Comparison of ENCODE assay signal across 14 cellular contexts in the genomic region with DNA sequence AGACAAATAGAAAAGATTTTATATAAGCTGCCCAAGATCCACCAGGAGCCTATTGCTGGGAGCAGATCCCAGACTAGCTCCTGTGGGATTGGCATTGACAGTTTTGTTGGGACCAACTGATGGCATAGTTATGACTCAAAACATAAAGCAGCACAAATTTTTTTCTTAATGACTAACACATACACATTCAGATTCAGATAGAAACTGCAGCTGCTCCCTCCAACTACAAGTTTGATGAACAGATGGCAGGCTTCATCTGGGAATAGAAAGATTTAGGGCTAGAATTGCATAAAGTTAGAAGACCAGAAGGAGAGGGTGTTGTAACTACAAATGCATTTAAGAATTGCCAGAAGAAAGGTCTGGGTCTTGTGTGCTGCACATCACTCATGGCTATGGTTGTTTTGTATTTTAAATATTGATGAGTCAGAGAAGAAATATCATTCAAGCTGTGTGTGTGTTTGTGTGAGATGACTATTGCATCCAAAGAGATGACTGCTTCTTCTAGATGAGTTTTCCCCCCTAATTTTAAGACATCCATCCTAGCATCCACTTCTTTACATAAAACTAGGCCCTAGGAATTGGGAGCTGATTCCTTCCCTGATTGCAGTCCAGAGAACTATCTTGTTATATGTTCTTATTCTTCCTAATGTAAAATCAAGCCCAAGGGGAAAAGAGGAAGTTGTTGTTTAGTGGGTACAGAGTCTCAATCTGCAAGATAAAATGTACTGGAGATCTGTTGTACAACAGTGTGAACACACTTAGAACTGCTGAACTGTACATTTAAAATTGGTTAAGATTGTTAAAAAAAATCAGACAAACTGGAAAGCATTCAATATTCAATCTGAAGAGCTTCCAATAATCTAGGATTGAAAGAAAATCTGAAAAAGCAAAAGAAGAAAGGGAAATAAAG.
A peak's percentile ranks its signal among the peaks of the same experiment; 100 is the strongest.
DNase-seq lines count a peak whose midpoint lies in the region; ATAC-seq and TF ChIP-seq lines count a peak whose summit lies in the region.
"Had no signal": no experiment of that assay in that cellular context is flagged by ENCODE, and none has a peak within 500 bp of the region (broad histone marks: within the 10 kb centered on the region; RNA-seq: fewer than 3 reads in every experiment).

No MANE protein-coding gene starts in this region.

- CTCF ChIA-PET in activated CD8-positive, alpha-beta T cell treated with anti-CD3 and anti-CD28 coated beads, Interleukin-2, amount 10 ng/mL, durations not matched to agents 7 days and 5 days (lab: Charles Lee): no interaction called here

- no peak overlapping the region for H3K4me3 ChIP-seq in brain microvascular endothelial cell (ENCODE audit: low read depth, low read length)
- H3K4me3 ChIP-seq: tibial artery had no signal

- H3K36me3 ChIP-seq in brain microvascular endothelial cell (replicated peaks): no peaks in the 10 kb centered on the region
- H3K36me3 ChIP-seq: tibial artery had no signal

- no peak overlapping the region for H3K27ac Mint-ChIP-seq in activated CD8-positive, alpha-beta T cell treated with anti-CD3 and anti-CD28 coated beads, Interleukin-2, amount 10 ng/mL, durations not matched to agents 7 days and 5 days
- H3K27ac Mint-ChIP-seq: activated CD4-positive, alpha-beta memory T cell treated with anti-CD3 and anti-CD28 coated beads for 36 hours; activated naive CD4-positive, alpha-beta T cell treated with anti-CD3 and anti-CD28 coated beads, Interleukin-2, amount 10 ng/mL, durations not matched to agents 7 days and 5 days had no signal

- TF ChIP-seq CTCF in brain microvascular endothelial cell (IDR thresholded peaks at IDR 0.05; ENCODE audit: low read depth, low read length, missing control alignments): no peak

- POLR2A ChIA-PET in activated CD8-positive, alpha-beta T cell treated with anti-CD3 and anti-CD28 coated beads, Interleukin-2, amount 10 ng/mL, durations not matched to agents 7 days and 5 days (lab: Charles Lee): no interaction called here

- H3K4me1 Mint-ChIP-seq in activated CD8-positive, alpha-beta T cell treated with anti-CD3 and anti-CD28 coated beads, Interleukin-2, amount 10 ng/mL, durations not matched to agents 7 days and 5 days (ENCODE audit: low read depth): no peaks in the 10 kb centered on the region
- H3K4me1 Mint-ChIP-seq: activated naive CD4-positive, alpha-beta T cell treated with anti-CD3 and anti-CD28 coated beads, Interleukin-2, amount 10 ng/mL, durations not matched to agents 7 days and 5 days; central memory CD8-positive, alpha-beta T cell had no signal

- no peak overlapping the region for H3K27ac ChIP-seq in brain microvascular endothelial cell
- H3K27ac ChIP-seq: tibial artery had no signal

- peak; percentile 35 for DNase-seq in Ammon's horn (ENCODE audit: low spot score)
- DNase-seq in brain microvascular endothelial cell: peak; percentile 4
- no peak for DNase-seq in activated CD4-positive, CD25-positive, alpha-beta regulatory T cell treated with anti-CD3 and anti-CD28 coated beads, Interleukin-2, amount 50 U/mL, for 72 hours
- no peak for DNase-seq in activated CD8-positive, alpha-beta T cell treated with anti-CD3 and anti-CD28 coated beads, Interleukin-2, amount 10 ng/mL, durations not matched to agents 7 days and 5 days
- DNase-seq in germinal center (ENCODE audit: low spot score): no peak
- DNase-seq: 8988T; activated CD4-positive, alpha-beta memory T cell treated with anti-CD3 and anti-CD28 coated beads for 36 hours; activated naive CD4-positive, alpha-beta T cell treated with anti-CD3 and anti-CD28 coated beads, Interleukin-2, amount 10 ng/mL, durations not matched to agents 7 days and 5 days; stimulated activated CD4-positive, alpha-beta T cell treated with anti-CD3 and anti-CD28 coated beads, Interleukin-12 subunit alpha, Interleukin-12 subunit beta, amount 100 ng/mL, for 4 hours; tibial artery had no signal

- ATAC-seq in GM19463 (IDR thresholded peaks at IDR 0.05; ENCODE audit: unreplicated experiment): peak; percentile 74
- peak; percentile 82 for ATAC-seq in HG03439 (IDR thresholded peaks at IDR 0.05; ENCODE audit: unreplicated experiment)
- ATAC-seq in HG03139 (IDR thresholded peaks at IDR 0.05; ENCODE audit: unreplicated experiment): no peak
- no peak for ATAC-seq in activated CD8-positive, alpha-beta T cell treated with anti-CD3 and anti-CD28 coated beads, Interleukin-2, amount 10 ng/mL, durations not matched to agents 7 days and 5 days

- no peaks in the 10 kb centered on the region for H3K9me3 Mint-ChIP-seq in activated CD8-positive, alpha-beta T cell treated with anti-CD3 and anti-CD28 coated beads, Interleukin-2, amount 10 ng/mL, durations not matched to agents 7 days and 5 days (ENCODE audit: insufficient read depth)
- H3K9me3 Mint-ChIP-seq: activated CD4-positive, alpha-beta memory T cell treated with anti-CD3 and anti-CD28 coated beads for 36 hours; activated naive CD4-positive, alpha-beta T cell treated with anti-CD3 and anti-CD28 coated beads, Interleukin-2, amount 10 ng/mL, durations not matched to agents 7 days and 5 days had no signal

- no peak overlapping the region for H3K4me3 Mint-ChIP-seq in activated CD8-positive, alpha-beta T cell treated with anti-CD3 and anti-CD28 coated beads, Interleukin-2, amount 10 ng/mL, durations not matched to agents 7 days and 5 days
- H3K4me3 Mint-ChIP-seq: activated CD4-positive, alpha-beta memory T cell treated with anti-CD3 and anti-CD28 coated beads for 36 hours; activated naive CD4-positive, alpha-beta T cell treated with anti-CD3 and anti-CD28 coated beads, Interleukin-2, amount 10 ng/mL, durations not matched to agents 7 days and 5 days; central memory CD8-positive, alpha-beta T cell had no signal

- in situ Hi-C loops in brain microvascular endothelial cell (cut with HindIII; ENCODE audit: low pct_ligation_motif_present, low sequenced_read_pairs): no loop called here

- H3K27me3 Mint-ChIP-seq in activated CD8-positive, alpha-beta T cell treated with anti-CD3 and anti-CD28 coated beads, Interleukin-2, amount 10 ng/mL, durations not matched to agents 7 days and 5 days (ENCODE audit: low read depth): no peaks in the 10 kb centered on the region
- H3K27me3 Mint-ChIP-seq: activated CD4-positive, alpha-beta memory T cell treated with anti-CD3 and anti-CD28 coated beads for 36 hours; activated naive CD4-positive, alpha-beta T cell treated with anti-CD3 and anti-CD28 coated beads, Interleukin-2, amount 10 ng/mL, durations not matched to agents 7 days and 5 days had no signal

- H3K36me3 Mint-ChIP-seq in activated CD8-positive, alpha-beta T cell treated with anti-CD3 and anti-CD28 coated beads, Interleukin-2, amount 10 ng/mL, durations not matched to agents 7 days and 5 days (ENCODE audit: low read depth): no peaks in the 10 kb centered on the region
- H3K36me3 Mint-ChIP-seq: activated CD4-positive, alpha-beta memory T cell treated with anti-CD3 and anti-CD28 coated beads for 36 hours; activated naive CD4-positive, alpha-beta T cell treated with anti-CD3 and anti-CD28 coated beads, Interleukin-2, amount 10 ng/mL, durations not matched to agents 7 days and 5 days had no signal

- H3K27me3 ChIP-seq in brain microvascular endothelial cell (replicated peaks): no peaks in the 10 kb centered on the region
- H3K27me3 ChIP-seq: tibial artery had no signal

Comparison
In these comparisons a context has a peak if more than half of its experiments do, and no peak if none do; other contexts are left out.
1. DNase-seq: peak in Ammon's horn (single experiment) and brain microvascular endothelial cell (single experiment); none in activated CD4-positive, CD25-positive, alpha-beta regulatory T cell treated with anti-CD3 and anti-CD28 coated beads, Interleukin-2, amount 50 U/mL, for 72 hours (single experiment), activated CD8-positive, alpha-beta T cell treated with anti-CD3 and anti-CD28 coated beads, Interleukin-2, amount 10 ng/mL, durations not matched to agents 7 days and 5 days (single experiment) and germinal center (single experiment).
2. ATAC-seq: peak in GM19463 (single experiment) and HG03439 (single experiment); none in HG03139 (single experiment) and activated CD8-positive, alpha-beta T cell treated with anti-CD3 and anti-CD28 coated beads, Interleukin-2, amount 10 ng/mL, durations not matched to agents 7 days and 5 days (single experiment).